ENCODE assay signal across 32 cellular contexts in genomic region chr20:62259294-62259565, GRCh38. TPM values are rescaled to one million over a fixed set of nuclear protein-coding genes. Genes with fewer than 3 reads are reported as not detected.
"Had no signal": no experiment of that assay in that cellular context is flagged by ENCODE, and none has a peak within 500 bp of the region (broad histone marks: within the 10 kb centered on the region; RNA-seq: fewer than 3 reads in every experiment).

No MANE protein-coding gene starts in this region.

- H3K4me3 ChIP-seq: cardiac muscle cell, MG63, SJSA1 had no signal

- DNase-seq: activated CD4-positive, alpha-beta memory T cell treated with anti-CD3 and anti-CD28 coated beads for 36 hours; activated CD4-positive, alpha-beta T cell treated with anti-CD3 and anti-CD28 coated beads for 4 hours; activated CD4-positive, alpha-beta T cell treated with anti-CD3 and anti-CD28 coated beads, Interleukin-2, amount 50 U/mL, for 1 hour; activated CD8-positive, alpha-beta memory T cell treated with anti-CD3 and anti-CD28 coated beads, Interleukin-2, amount 50 U/mL, for 4 hours; activated effector memory CD4-positive, alpha-beta T cell treated with anti-CD3 and anti-CD28 coated beads, Interleukin-2, amount 50 U/mL, for 16 hours; activated naive CD4-positive, alpha-beta T cell; activated naive CD4-positive, alpha-beta T cell treated with anti-CD3 and anti-CD28 coated beads, Interleukin-2, amount 50 U/mL, for 16 hours; activated naive CD8-positive, alpha-beta T cell treated with anti-CD3 and anti-CD28 coated beads for 36 hours; activated T-cell treated with anti-CD3 and anti-CD28 coated beads for 4 hours; activated T-cell treated with anti-CD3 and anti-CD28 coated beads, Interleukin-2, amount 50 U/mL, for 4 hours; aorta; Kasumi-1; KG1; MG63; MV-4-11; NCI-H1092; NCI-H1436 treated with DMSO at 0.1 percent for 48 hours; NCI-H1694 treated with DMSO at 0.1 percent for 48 hours; NCI-H2029; NCI-H345; NCI-H524 treated with DMSO at 0.1 percent for 48 hours; SHP77 treated with DMSO at 0.1 percent for 48 hours; SK-N-SH had no signal

- H3K4me3 Mint-ChIP-seq: activated CD4-positive, alpha-beta memory T cell treated with anti-CD3 and anti-CD28 coated beads for 36 hours; activated naive CD8-positive, alpha-beta T cell treated with anti-CD3 and anti-CD28 coated beads for 36 hours; activated T-cell treated with anti-CD3 and anti-CD28 coated beads, Interleukin-2, amount 50 U/mL, for 4 hours; T-helper 1 cell treated with Interleukin-12 subunit alpha and Interleukin-12 subunit beta and Interleukin-4 antibody, amounts not matched to agents 30 μg/mL and 1 μg/mL, for 36 hours; T-helper 2 cell treated with Interferon-gamma antibody and Interleukin-4, amounts not matched to agents 5 μg/mL and 100 μg/mL, for 36 hours had no signal

- H3K27me3 ChIP-seq: cardiac muscle cell, MG63, SJSA1 had no signal

- H3K9ac ChIP-seq: SK-N-SH had no signal

- H3K9me3 Mint-ChIP-seq: activated CD4-positive, alpha-beta memory T cell treated with anti-CD3 and anti-CD28 coated beads for 36 hours; activated naive CD8-positive, alpha-beta T cell treated with anti-CD3 and anti-CD28 coated beads for 36 hours; activated T-cell treated with anti-CD3 and anti-CD28 coated beads, Interleukin-2, amount 50 U/mL, for 4 hours; T-helper 1 cell treated with Interleukin-12 subunit alpha and Interleukin-12 subunit beta and Interleukin-4 antibody, amounts not matched to agents 30 μg/mL and 1 μg/mL, for 36 hours; T-helper 2 cell treated with Interferon-gamma antibody and Interleukin-4, amounts not matched to agents 5 μg/mL and 100 μg/mL, for 36 hours had no signal

- ATAC-seq: activated CD4-positive, CD25-positive, alpha-beta regulatory T cell treated with anti-CD3 and anti-CD28 coated beads, Interleukin-2, amount 50 U/mL, for 24 hours; activated T-cell treated with anti-CD3 and anti-CD28 coated beads, Interleukin-2, amount 50 U/mL, for 4 hours; Panc1 had no signal

- H3K27me3 Mint-ChIP-seq: activated CD4-positive, alpha-beta memory T cell treated with anti-CD3 and anti-CD28 coated beads for 36 hours; activated naive CD8-positive, alpha-beta T cell treated with anti-CD3 and anti-CD28 coated beads for 36 hours had no signal

- H3K36me3 Mint-ChIP-seq: activated naive CD8-positive, alpha-beta T cell treated with anti-CD3 and anti-CD28 coated beads for 36 hours had no signal

- H3K4me2 ChIP-seq: SK-N-SH had no signal

- FAIRE-seq: TTC549 had no signal

- H3K27ac Mint-ChIP-seq: activated CD4-positive, alpha-beta memory T cell treated with anti-CD3 and anti-CD28 coated beads for 36 hours; activated naive CD8-positive, alpha-beta T cell treated with anti-CD3 and anti-CD28 coated beads for 36 hours; T-helper 1 cell treated with Interleukin-12 subunit alpha and Interleukin-12 subunit beta and Interleukin-4 antibody, amounts not matched to agents 30 μg/mL and 1 μg/mL, for 36 hours; T-helper 2 cell treated with Interferon-gamma antibody and Interleukin-4, amounts not matched to agents 5 μg/mL and 100 μg/mL, for 36 hours had no signal

- H3K9me3 ChIP-seq: SJSA1, SK-N-SH had no signal

- H3K27ac ChIP-seq: cardiac muscle cell, SJSA1 had no signal

RNA-seq across cellular contexts. Expression of gene HRH3, which starts 39.2 kb away (rescaled TPM):
- total RNA-seq: activated CD4-positive, alpha-beta memory T cell treated with anti-CD3 and anti-CD28 coated beads for 36 hours; activated naive CD8-positive, alpha-beta T cell treated with anti-CD3 and anti-CD28 coated beads for 36 hours; activated T-cell treated with anti-CD3 and anti-CD28 coated beads, Interleukin-2, amount 50 U/mL, for 4 hours; aorta; cardiac muscle cell; NCI-H460; RPMI7951; SJSA1 had no signal
- polyA plus RNA-seq: aorta, cardiac muscle cell had no signal
